17 cellular contexts compared by ENCODE assay signal in genomic region chr19:22918221-22918620, GRCh38.
DNase-seq lines count a peak whose midpoint lies in the region; TF ChIP-seq lines count a peak whose summit lies in the region.
"Had no signal": no experiment of that assay in that cellular context is flagged by ENCODE, and none has a peak within 500 bp of the region (broad histone marks: within the 10 kb centered on the region; RNA-seq: fewer than 3 reads in every experiment).

No MANE protein-coding gene starts in this region.

- peak; percentile 14 for DNase-seq in activated CD4-positive, alpha-beta T cell treated with anti-CD3 and anti-CD28 coated beads, Interleukin-2, amount 10 ng/mL, durations not matched to agents 24 days and 14 days
- no peak for DNase-seq in activated CD4-positive, alpha-beta T cell treated with anti-CD3 and anti-CD28 coated beads, Interleukin-2, amount 10 ng/mL, durations not matched to agents 7 days and 5 days
- DNase-seq in esophagus muscularis mucosa (ENCODE audit: extremely low spot score) (peak; percentile 34), trophoblast cell (peak; percentile 72 to 91), NCI-H1048 (lab: John Stamatoyannopoulos, UW) (no peak)
- DNase-seq: AML-193; Caco-2; Calu3; CD4-positive, alpha-beta T cell; CD8-positive, alpha-beta T cell; DMS79 treated with DMSO at 0.1 percent for 48 hours; GF-D8 had no signal

- no peaks in the 10 kb centered on the region for H3K9me3 ChIP-seq in esophagus muscularis mucosa
- H3K9me3 ChIP-seq in trophoblast cell (ENCODE audit: insufficient read depth, low read depth, low read length) = peaks cover 18% of the 10 kb centered on the region
- H3K9me3 ChIP-seq: Caco-2 had no signal

- H3K79me1 ChIP-seq in trophoblast cell (ENCODE audit: low read length) = no peaks in the 10 kb centered on the region

- no peak overlapping the region for H4K91ac ChIP-seq in trophoblast cell (ENCODE audit: low read depth, low read length)

- H3K27ac Mint-ChIP-seq in activated CD4-positive, alpha-beta T cell treated with anti-CD3 and anti-CD28 coated beads, Interleukin-2, amount 10 ng/mL, durations not matched to agents 24 days and 14 days = no peak overlapping the region
- no peak overlapping the region for H3K27ac Mint-ChIP-seq in activated CD4-positive, alpha-beta T cell treated with anti-CD3 and anti-CD28 coated beads, Interleukin-2, amount 10 ng/mL, durations not matched to agents 7 days and 5 days
- H3K27ac Mint-ChIP-seq: B cell; CD4-positive, alpha-beta T cell; CD8-positive, alpha-beta T cell had no signal

- H2BK5ac ChIP-seq in trophoblast cell (ENCODE audit: low read depth, low read length, poor library complexity) = no peak overlapping the region

- no peak overlapping the region for H2AK5ac ChIP-seq in trophoblast cell (ENCODE audit: low read length)

- CTCF ChIA-PET in activated CD4-positive, alpha-beta T cell treated with anti-CD3 and anti-CD28 coated beads, Interleukin-2, amount 10 ng/mL, durations not matched to agents 7 days and 5 days (lab: Charles Lee) = no interaction called here

- 38% methylated on average over 3 of the region's 3 CpGs for WGBS in esophagus muscularis mucosa
- no CpG with 5 or more reads among the region's 3 CpGs for WGBS in trophoblast cell (ENCODE audit: extremely low coverage, insufficient coverage, insufficient read length)

- H3K4me2 ChIP-seq in trophoblast cell (ENCODE audit: low read length) = no peak overlapping the region
- H3K4me2 ChIP-seq: A549; BLaER1 treated with 17β-estradiol and CSF1 and Interleukin-3, amounts not matched to agents 10 nM and 100 nM had no signal

- H4K8ac ChIP-seq in trophoblast cell (ENCODE audit: low read depth, low read length) = no peak overlapping the region

- no peak overlapping the region for H3K4me3 Mint-ChIP-seq in activated CD4-positive, alpha-beta T cell treated with anti-CD3 and anti-CD28 coated beads, Interleukin-2, amount 10 ng/mL, durations not matched to agents 24 days and 14 days
- H3K4me3 Mint-ChIP-seq in activated CD4-positive, alpha-beta T cell treated with anti-CD3 and anti-CD28 coated beads, Interleukin-2, amount 10 ng/mL, durations not matched to agents 7 days and 5 days = no peak overlapping the region
- H3K4me3 Mint-ChIP-seq: B cell; CD4-positive, alpha-beta T cell; CD8-positive, alpha-beta T cell had no signal

- H2AFZ ChIP-seq in trophoblast cell (ENCODE audit: insufficient read depth, low read length, poor library complexity) = no peak overlapping the region

- H3K23ac ChIP-seq in trophoblast cell (ENCODE audit: low read length) = no peak overlapping the region

- TF ChIP-seq EP300 in esophagus muscularis mucosa (IDR thresholded peaks at IDR 0.05) = no peak

- H3K79me2 ChIP-seq in trophoblast cell (ENCODE audit: control insufficient read depth, insufficient read depth, low read length, poor library complexity) = no peaks in the 10 kb centered on the region

- H3K14ac ChIP-seq in trophoblast cell (ENCODE audit: low read length) = no peak overlapping the region

- H3K27me3 ChIP-seq in esophagus muscularis mucosa = no peaks in the 10 kb centered on the region
- H3K27me3 ChIP-seq in trophoblast cell (ENCODE audit: insufficient read depth, low read length) = no peaks in the 10 kb centered on the region
- H3K27me3 ChIP-seq: BLaER1 treated with 17β-estradiol and CSF1 and Interleukin-3, amounts not matched to agents 10 nM and 100 nM had no signal

- no peak overlapping the region for H2BK120ac ChIP-seq in trophoblast cell (ENCODE audit: insufficient read depth, low read length, poor library complexity)

- no peaks in the 10 kb centered on the region for H3K27me3 Mint-ChIP-seq in activated CD4-positive, alpha-beta T cell treated with anti-CD3 and anti-CD28 coated beads, Interleukin-2, amount 10 ng/mL, durations not matched to agents 24 days and 14 days
- H3K27me3 Mint-ChIP-seq in activated CD4-positive, alpha-beta T cell treated with anti-CD3 and anti-CD28 coated beads, Interleukin-2, amount 10 ng/mL, durations not matched to agents 7 days and 5 days = no peaks in the 10 kb centered on the region
- H3K27me3 Mint-ChIP-seq: B cell; CD4-positive, alpha-beta T cell had no signal

- no peaks in the 10 kb centered on the region for H3K36me3 Mint-ChIP-seq in activated CD4-positive, alpha-beta T cell treated with anti-CD3 and anti-CD28 coated beads, Interleukin-2, amount 10 ng/mL, durations not matched to agents 24 days and 14 days (ENCODE audit: low read depth)
- no peaks in the 10 kb centered on the region for H3K36me3 Mint-ChIP-seq in activated CD4-positive, alpha-beta T cell treated with anti-CD3 and anti-CD28 coated beads, Interleukin-2, amount 10 ng/mL, durations not matched to agents 7 days and 5 days (ENCODE audit: low read depth)
- H3K36me3 Mint-ChIP-seq: CD8-positive, alpha-beta T cell had no signal

- H3K18ac ChIP-seq in trophoblast cell (ENCODE audit: low read length) = no peak overlapping the region

- H3K27ac ChIP-seq in esophagus muscularis mucosa (replicated peaks in 1 of 4) (no peak overlapping the region), trophoblast cell (ENCODE audit: low read depth, low read length) (no peak overlapping the region)
- H3K27ac ChIP-seq: 22Rv1; A549; BLaER1 treated with 17β-estradiol and CSF1 and Interleukin-3, amounts not matched to agents 10 nM and 100 nM; C4-2B had no signal

- no peak overlapping the region for H3K9ac ChIP-seq in trophoblast cell (ENCODE audit: low read length)
- H3K9ac ChIP-seq: BLaER1 treated with 17β-estradiol and CSF1 and Interleukin-3, amounts not matched to agents 10 nM and 100 nM had no signal

- peaks cover 23% of the 10 kb centered on the region for H3K9me3 Mint-ChIP-seq in activated CD4-positive, alpha-beta T cell treated with anti-CD3 and anti-CD28 coated beads, Interleukin-2, amount 10 ng/mL, durations not matched to agents 24 days and 14 days
- peaks cover 50% of the 10 kb centered on the region for H3K9me3 Mint-ChIP-seq in activated CD4-positive, alpha-beta T cell treated with anti-CD3 and anti-CD28 coated beads, Interleukin-2, amount 10 ng/mL, durations not matched to agents 7 days and 5 days

- TF ChIP-seq POLR2A in esophagus muscularis mucosa (IDR thresholded peaks at IDR 0.05; ENCODE audit: low read depth) = no peak

- H2BK12ac ChIP-seq in trophoblast cell (ENCODE audit: low read length) = no peak overlapping the region

- no peaks in the 10 kb centered on the region for H3K4me1 ChIP-seq in esophagus muscularis mucosa
- no peaks in the 10 kb centered on the region for H3K4me1 ChIP-seq in trophoblast cell (ENCODE audit: control insufficient read depth in 1 of 2, insufficient read depth in 2 of 2, low read length in 2 of 2)
- H3K4me1 ChIP-seq: A549; BLaER1 treated with 17β-estradiol and CSF1 and Interleukin-3, amounts not matched to agents 10 nM and 100 nM; Caco-2 had no signal

- POLR2A ChIA-PET in activated CD4-positive, alpha-beta T cell treated with anti-CD3 and anti-CD28 coated beads, Interleukin-2, amount 10 ng/mL, durations not matched to agents 7 days and 5 days (lab: Charles Lee) = no interaction called here

- no peak overlapping the region for H3K4ac ChIP-seq in trophoblast cell (ENCODE audit: low read depth, low read length)

- no peak for TF ChIP-seq CTCF in esophagus muscularis mucosa (IDR thresholded peaks at IDR 0.05)

- H3K36me3 ChIP-seq in esophagus muscularis mucosa (no peaks in the 10 kb centered on the region), trophoblast cell (ENCODE audit: control insufficient read depth in 1 of 2, insufficient read depth in 2 of 2, low read length in 2 of 2) (no peaks in the 10 kb centered on the region)
- H3K36me3 ChIP-seq: BLaER1 treated with 17β-estradiol and CSF1 and Interleukin-3, amounts not matched to agents 10 nM and 100 nM had no signal

- H4K12ac ChIP-seq in trophoblast cell (ENCODE audit: low read depth, low read length) = no peak overlapping the region

- H3K4me1 Mint-ChIP-seq in activated CD4-positive, alpha-beta T cell treated with anti-CD3 and anti-CD28 coated beads, Interleukin-2, amount 10 ng/mL, durations not matched to agents 24 days and 14 days = no peaks in the 10 kb centered on the region
- no peaks in the 10 kb centered on the region for H3K4me1 Mint-ChIP-seq in activated CD4-positive, alpha-beta T cell treated with anti-CD3 and anti-CD28 coated beads, Interleukin-2, amount 10 ng/mL, durations not matched to agents 7 days and 5 days
- H3K4me1 Mint-ChIP-seq: B cell had no signal

- no peak overlapping the region for H3K4me3 ChIP-seq in esophagus muscularis mucosa
- H3K4me3 ChIP-seq in trophoblast cell (ENCODE audit: low read depth, low read length) = no peak overlapping the region
- H3K4me3 ChIP-seq: A549; BLaER1 treated with 17β-estradiol and CSF1 and Interleukin-3, amounts not matched to agents 10 nM and 100 nM had no signal

- intact Hi-C loops in activated CD4-positive, alpha-beta T cell treated with anti-CD3 and anti-CD28 coated beads, Interleukin-2, amount 10 ng/mL, durations not matched to agents 24 days and 14 days (cut with micrococcal nuclease) = no loop called here
- intact Hi-C loops in esophagus muscularis mucosa (cut with DNase I) = no loop called here

Comparison
In these comparisons a context has a peak if more than half of its experiments do, and no peak if none do; other contexts are left out.
1. DNase-seq: peak in activated CD4-positive, alpha-beta T cell treated with anti-CD3 and anti-CD28 coated beads, Interleukin-2, amount 10 ng/mL, durations not matched to agents 24 days and 14 days (single experiment), esophagus muscularis mucosa (single experiment) and trophoblast cell (2 of 2); none in activated CD4-positive, alpha-beta T cell treated with anti-CD3 and anti-CD28 coated beads, Interleukin-2, amount 10 ng/mL, durations not matched to agents 7 days and 5 days (single experiment) and NCI-H1048 (single experiment).